19 cellular contexts compared by ENCODE assay signal in the genomic region with DNA sequence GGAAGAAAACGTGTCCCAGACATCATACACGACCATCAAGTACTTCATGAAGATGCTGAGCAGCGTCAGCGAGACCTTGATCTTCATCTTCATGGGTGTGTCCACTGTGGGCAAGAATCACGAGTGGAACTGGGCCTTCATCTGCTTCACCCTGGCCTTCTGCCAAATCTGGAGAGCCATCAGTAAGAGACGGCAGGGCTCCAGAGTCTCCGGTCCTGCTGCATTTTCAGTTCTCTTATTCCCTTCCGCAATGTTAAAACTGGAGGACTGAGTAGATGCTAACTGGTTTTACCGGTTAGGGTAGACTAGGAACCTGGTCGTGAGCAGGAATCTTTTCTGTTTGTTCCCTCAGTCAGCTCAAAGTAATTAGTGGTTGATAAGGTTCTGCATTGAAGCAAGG. TPM values are rescaled to one million over a fixed set of nuclear protein-coding genes. Genes with fewer than 3 reads are reported as not detected.
DNase-seq lines count a peak whose midpoint lies in the region; ATAC-seq and TF ChIP-seq lines count a peak whose summit lies in the region.
"Had no signal": no experiment of that assay in that cellular context is flagged by ENCODE, and none has a peak within 500 bp of the region (broad histone marks: within the 10 kb centered on the region; RNA-seq: fewer than 3 reads in every experiment).

No MANE protein-coding gene starts in this region.

- DNase-seq in COLO668 (lab: John Stamatoyannopoulos, UW; ENCODE audit: unreplicated experiment) (peak; percentile 11), LoVo (ENCODE audit: low spot score) (peak; percentile 67), RWPE1 (ENCODE audit: low spot score) (peak; percentile 38), lung (ENCODE audit: low spot score) (peak; percentile 32), SJCRH30 (no peak), testis (no peak)
- DNase-seq in stimulated activated effector memory CD8-positive, alpha-beta T cell treated with anti-CD3 and anti-CD28 coated beads, Interleukin-12 subunit alpha, Interleukin-12 subunit beta, amount 100 ng/mL, for 72 hours (ENCODE audit: low spot score in 2 of 2): no peak
- DNase-seq: activated B cell treated with CpG ODN at 0.5 μM for 24 hours; activated naive CD4-positive, alpha-beta T cell; cortex of kidney; NCI-H1417 treated with DMSO at 0.1 percent for 48 hours; NCI-H446 treated with DMSO at 0.1 percent for 48 hours; ovary; T-helper 1 cell; upper lobe of right lung had no signal

- peaks cover 0 to 3% of the 10 kb centered on the region in 2 donors for H3K9me3 ChIP-seq in lung (ENCODE audit: control insufficient read depth in 2 of 2, insufficient read depth in 1 of 2, low read length in 1 of 2)
- no peaks in the 10 kb centered on the region for H3K9me3 ChIP-seq in SJCRH30 (replicated peaks)
- H3K9me3 ChIP-seq in testis: no peaks in the 10 kb centered on the region
- H3K9me3 ChIP-seq: ovary, upper lobe of right lung had no signal

- ATAC-seq in lung (ENCODE audit: insufficient read depth, low FRiP score) (no peak), GM18511 (IDR thresholded peaks at IDR 0.05; ENCODE audit: unreplicated experiment) (no peak)
- ATAC-seq in stimulated activated effector memory CD8-positive, alpha-beta T cell treated with anti-CD3 and anti-CD28 coated beads, Interleukin-12 subunit alpha, Interleukin-12 subunit beta, amount 100 ng/mL, for 72 hours: no peak
- ATAC-seq: heart left ventricle, upper lobe of right lung had no signal

- CTCF ChIA-PET in RWPE1 (lab: Yijun Ruan, JAX): no interaction called here

- no peak for TF ChIP-seq POLR2A in testis (IDR thresholded peaks at IDR 0.05)

- no peaks in the 10 kb centered on the region for H3K27me3 ChIP-seq in lung (ENCODE audit: control insufficient read depth, insufficient read depth)
- H3K27me3 ChIP-seq in SJCRH30: no peaks in the 10 kb centered on the region
- no peaks in the 10 kb centered on the region for H3K27me3 ChIP-seq in testis
- H3K27me3 ChIP-seq: ovary, upper lobe of right lung had no signal

- H3K4me1 Mint-ChIP-seq in stimulated activated effector memory CD8-positive, alpha-beta T cell treated with anti-CD3 and anti-CD28 coated beads, Interleukin-12 subunit alpha, Interleukin-12 subunit beta, amount 100 ng/mL, for 72 hours: peaks cover 10% of the 10 kb centered on the region

- 57 to 74% methylated on average over 10 of the region's 10 CpGs for WGBS in lung, 2 donors
- WGBS in testis, 2 donors: 41 to 64% methylated on average over 10 of the region's 10 CpGs

- H3K27ac Mint-ChIP-seq in stimulated activated effector memory CD8-positive, alpha-beta T cell treated with anti-CD3 and anti-CD28 coated beads, Interleukin-12 subunit alpha, Interleukin-12 subunit beta, amount 100 ng/mL, for 72 hours: no peak overlapping the region
- H3K27ac Mint-ChIP-seq: activated B cell treated with CpG ODN at 0.5 μM for 24 hours had no signal

- intact Hi-C loops in testis (cut with DNase I; ENCODE audit: low total_unique reads): no loop called here

- H3K4me1 ChIP-seq in lung (ENCODE audit: control insufficient read depth in 2 of 2, insufficient read depth in 2 of 2, low read length in 2 of 2) (peaks cover 0 to 2% of the 10 kb centered on the region in 2 donors), SJCRH30 (peaks cover 5% of the 10 kb centered on the region; the same call in 1 of the 2 replicates), testis (no peaks in the 10 kb centered on the region)
- H3K4me1 ChIP-seq: upper lobe of right lung had no signal

- POLR2A ChIA-PET in RWPE1 (lab: Yijun Ruan, JAX; ENCODE audit: low non-redundant PET): no interaction called here

- H3K4me3 Mint-ChIP-seq in stimulated activated effector memory CD8-positive, alpha-beta T cell treated with anti-CD3 and anti-CD28 coated beads, Interleukin-12 subunit alpha, Interleukin-12 subunit beta, amount 100 ng/mL, for 72 hours: no peak overlapping the region
- H3K4me3 Mint-ChIP-seq: activated B cell treated with CpG ODN at 0.5 μM for 24 hours had no signal

- no peaks in the 10 kb centered on the region for H3K9me3 Mint-ChIP-seq in stimulated activated effector memory CD8-positive, alpha-beta T cell treated with anti-CD3 and anti-CD28 coated beads, Interleukin-12 subunit alpha, Interleukin-12 subunit beta, amount 100 ng/mL, for 72 hours

- H3K36me3 Mint-ChIP-seq in stimulated activated effector memory CD8-positive, alpha-beta T cell treated with anti-CD3 and anti-CD28 coated beads, Interleukin-12 subunit alpha, Interleukin-12 subunit beta, amount 100 ng/mL, for 72 hours: no peaks in the 10 kb centered on the region

- no peak for TF ChIP-seq CTCF in RWPE1 (conservative IDR thresholded peaks at IDR 0.05; ENCODE audit: low read depth)
- no peak for TF ChIP-seq CTCF in lung (IDR thresholded peaks at IDR 0.05; ENCODE audit: control extremely low read depth, extremely low read depth)
- no peak for TF ChIP-seq CTCF in testis (IDR thresholded peaks at IDR 0.05)

- no peak overlapping the region for H3K27ac ChIP-seq in RWPE1
- H3K27ac ChIP-seq in lung (ENCODE audit: low read depth in 1 of 2, low read length in 1 of 2): no peak overlapping the region
- no peak overlapping the region for H3K27ac ChIP-seq in SJCRH30
- no peak overlapping the region for H3K27ac ChIP-seq in testis
- H3K27ac ChIP-seq: heart left ventricle, ovary, upper lobe of right lung had no signal

- H3K36me3 ChIP-seq in lung (ENCODE audit: control insufficient read depth in 2 of 2, insufficient read depth in 2 of 2, low read length in 2 of 2): no peaks in the 10 kb centered on the region
- H3K36me3 ChIP-seq in SJCRH30: no peaks in the 10 kb centered on the region
- H3K36me3 ChIP-seq in testis (ENCODE audit: low read depth, missing control alignments): no peaks in the 10 kb centered on the region
- H3K36me3 ChIP-seq: heart left ventricle, ovary, upper lobe of right lung had no signal

- no peak overlapping the region for H3K4me3 ChIP-seq in lung
- H3K4me3 ChIP-seq in SJCRH30: no peak overlapping the region
- no peak overlapping the region for H3K4me3 ChIP-seq in testis
- H3K4me3 ChIP-seq: heart left ventricle, ovary, skin epidermis, upper lobe of right lung had no signal

RNA-seq across cellular contexts. Expression of a gene that starts 32.3 kb away (rescaled TPM):
- total RNA-seq in lung: under 1 TPM in 1 of 2 donors, not detected in 1; 0.06 TPM
- polyA plus RNA-seq in lung: under 1 TPM in 1 of 2 donors, not detected in 1; 0.09 TPM
- 0.04 TPM in 1 of 2 replicates, not detected in the other for total RNA-seq in SJCRH30 (2014; rRNA removed; shearing (Covaris generic))
- total RNA-seq in testis: under 1 TPM; 0.31 to 0.81 TPM
- polyA plus RNA-seq in testis (ENCODE audit: insufficient read depth, low read depth, low replicate concordance): 0.34 TPM
- total RNA-seq: heart left ventricle, upper lobe of right lung had no signal
- polyA plus RNA-seq: heart left ventricle, keratinocyte, ovary had no signal

Comparison
In these comparisons a context has a peak if more than half of its experiments do, and no peak if none do; other contexts are left out.
1. DNase-seq: peak in COLO668 (single experiment), LoVo (single experiment), RWPE1 (single experiment) and lung (single experiment); none in SJCRH30 (0 of 2), testis (single experiment) and stimulated activated effector memory CD8-positive, alpha-beta T cell treated with anti-CD3 and anti-CD28 coated beads, Interleukin-12 subunit alpha, Interleukin-12 subunit beta, amount 100 ng/mL, for 72 hours (0 of 2).